ENCODE assay signal across 8 cellular contexts in the genomic region with DNA sequence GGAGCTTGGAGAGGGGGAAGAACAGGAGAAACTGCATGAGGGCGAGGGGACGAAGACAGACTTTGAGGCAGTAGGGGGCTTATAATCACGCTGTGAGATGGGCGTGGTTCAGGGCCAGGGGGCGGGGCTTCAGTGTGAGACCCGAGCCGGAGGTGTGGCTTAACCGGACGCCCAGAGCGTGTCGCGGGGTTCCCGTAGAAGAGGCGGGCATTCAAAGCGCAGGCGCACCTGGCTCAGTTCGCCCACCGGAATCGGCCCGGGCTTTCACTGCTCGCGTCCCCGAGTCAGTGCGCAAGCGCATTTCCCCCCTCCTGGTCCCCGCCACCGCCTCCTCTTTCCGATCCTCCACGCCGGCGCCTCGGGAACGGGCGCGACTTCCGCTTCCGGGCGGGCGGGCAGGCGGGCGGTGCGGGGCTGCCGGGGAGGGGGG. TPM values are rescaled to one million over a fixed set of nuclear protein-coding genes. Genes with fewer than 3 reads are reported as not detected.
DNase-seq lines count a peak whose midpoint lies in the region; ATAC-seq, FAIRE-seq and TF ChIP-seq lines count a peak whose summit lies in the region.

No MANE protein-coding gene starts in this region.

- peaks cover 4 to 46% (median 31%) of the 10 kb centered on the region in 12 donors for H3K4me1 ChIP-seq in heart left ventricle

- H3K27me3 Mint-ChIP-seq in activated naive CD8-positive, alpha-beta T cell treated with anti-CD3 and anti-CD28 coated beads, Interleukin-2, amount 50 U/mL, for 24 hours = no peaks in the 10 kb centered on the region
- H3K27me3 Mint-ChIP-seq in type B pancreatic cell = no peaks in the 10 kb centered on the region

- WGBS in heart left ventricle, 4 donors = 0% methylated on average over 25 to 43 of the region's 43 CpGs

- peak; percentile 91 for FAIRE-seq in GM12891 (lab: Jason Lieb, UNC)

- no peak for TF ChIP-seq CTCF in heart left ventricle (IDR thresholded peaks at IDR 0.05)
- TF ChIP-seq CTCF in type B pancreatic cell (conservative IDR thresholded peaks at IDR 0.05) = no peak

- H3K4me1 Mint-ChIP-seq in activated naive CD8-positive, alpha-beta T cell treated with anti-CD3 and anti-CD28 coated beads, Interleukin-2, amount 50 U/mL, for 24 hours = peaks cover 53% of the 10 kb centered on the region
- H3K4me1 Mint-ChIP-seq in type B pancreatic cell (ENCODE audit: unreplicated experiment) = peaks cover 27% of the 10 kb centered on the region

- H3K9me3 ChIP-seq in heart left ventricle = no peaks in the 10 kb centered on the region

- peaks cover 11% of the 10 kb centered on the region for H3K36me3 Mint-ChIP-seq in activated naive CD8-positive, alpha-beta T cell treated with anti-CD3 and anti-CD28 coated beads, Interleukin-2, amount 50 U/mL, for 24 hours (ENCODE audit: low read depth)
- H3K36me3 Mint-ChIP-seq in type B pancreatic cell = peaks cover 24% of the 10 kb centered on the region

- H3K27ac ChIP-seq in heart left ventricle = peak overlapping the region; percentile 90 to 98 (median 96)

- H3K27ac Mint-ChIP-seq in activated naive CD8-positive, alpha-beta T cell treated with anti-CD3 and anti-CD28 coated beads, Interleukin-2, amount 50 U/mL, for 24 hours = peak overlapping the region; percentile 99
- H3K27ac Mint-ChIP-seq in type B pancreatic cell = peak overlapping the region; percentile 97

- H3K4me3 Mint-ChIP-seq in activated naive CD8-positive, alpha-beta T cell treated with anti-CD3 and anti-CD28 coated beads, Interleukin-2, amount 50 U/mL, for 24 hours = peak overlapping the region; percentile 85
- H3K4me3 Mint-ChIP-seq in type B pancreatic cell = peak overlapping the region; percentile 93

- intact Hi-C loops in heart left ventricle (cut with DNase I) = loop anchor here in 6 of 10 donors (2.0 to 10.0 kb wide), 5 partner anchors 28 to 460 kb away; a partner anchor contains a TSS
- intact Hi-C loops in posterior cingulate gyrus (cut with DNase I) = no loop called here

- DNase-seq in GM12891 (ENCODE audit: insufficient read length, low spot score) = peak; percentile 90
- peak; percentile 99 for DNase-seq in NCI-H1436 (lab: John Stamatoyannopoulos, UW)
- DNase-seq in SW 1271 (lab: John Stamatoyannopoulos, UW) = peak; percentile 86 to 90
- peak; percentile 100 for DNase-seq in activated naive CD8-positive, alpha-beta T cell treated with anti-CD3 and anti-CD28 coated beads, Interleukin-2, amount 50 U/mL, for 24 hours
- DNase-seq in heart left ventricle = peak; percentile 98 to 99 (median 99)
- DNase-seq in posterior cingulate gyrus = peak; percentile 93 to 99 (median 96)
- DNase-seq in type B pancreatic cell (ENCODE audit: extremely low spot score, unreplicated experiment) = peak; percentile 99

- ATAC-seq in HG02840 (IDR thresholded peaks at IDR 0.05; ENCODE audit: low FRiP score, unreplicated experiment) (peak; percentile 78), heart left ventricle (peak; percentile 84 to 92 (median 86))
- peak; percentile 72 for ATAC-seq in activated naive CD8-positive, alpha-beta T cell treated with anti-CD3 and anti-CD28 coated beads, Interleukin-2, amount 50 U/mL, for 24 hours

- peak overlapping the region; percentile 72 to 96 (median 83) for H3K4me3 ChIP-seq in heart left ventricle

- TF ChIP-seq POLR2A in GM12891 (IDR thresholded peaks at IDR 0.05; ENCODE audit: low read depth, low read length) = no peak
- peak in 1 of 2 donors; percentile 53 for TF ChIP-seq POLR2A in heart left ventricle (IDR thresholded peaks at IDR 0.05)

- H3K9me3 Mint-ChIP-seq in activated naive CD8-positive, alpha-beta T cell treated with anti-CD3 and anti-CD28 coated beads, Interleukin-2, amount 50 U/mL, for 24 hours = no peaks in the 10 kb centered on the region
- no peaks in the 10 kb centered on the region for H3K9me3 Mint-ChIP-seq in type B pancreatic cell

- no peaks in the 10 kb centered on the region for H3K27me3 ChIP-seq in heart left ventricle

- peaks cover 0 to 24% (median 10%) of the 10 kb centered on the region in 9 donors for H3K36me3 ChIP-seq in heart left ventricle

TF ChIP-seq in GM12891, 5 proteins besides CTCF, POLR2A, EP300 and RAD21:
- TF ChIP-seq POU2F2 (IDR thresholded peaks at IDR 0.05; ENCODE audit: low read depth, low read length) = no peak
- no peak for TF ChIP-seq SPI1 (IDR thresholded peaks at IDR 0.05; ENCODE audit: low read depth, low read length)
- no peak for TF ChIP-seq TAF1 (IDR thresholded peaks at IDR 0.05; ENCODE audit: low read depth, low read length)
- TF ChIP-seq PAX5 (IDR thresholded peaks at IDR 0.05; ENCODE audit: insufficient read depth, low read length, severe bottlenecking) = no peak
- no peak for TF ChIP-seq POLR2AphosphoS5 (IDR thresholded peaks at IDR 0.05; ENCODE audit: low read depth, low read length)
TF ChIP-seq in GM12891: peak in this region for 0.

RNA-seq across cellular contexts. Expression of a gene that starts 0.2 kb away (rescaled TPM):
- polyA plus RNA-seq in GM12891 (2012; ENCODE audit: low read depth, missing spikeins) = 4.6 TPM
- total RNA-seq in heart left ventricle = 10 to 100 TPM; 11.4 to 19.1 (median 14.2) TPM
- 10 to 100 TPM; 12.0 to 24.3 TPM for polyA plus RNA-seq in heart left ventricle
- 14.6 and 16.2 TPM in 2 replicates for total RNA-seq in type B pancreatic cell (ENCODE audit: low replicate concordance)

RNA-seq across cellular contexts. Expression of a gene that starts 5.1 kb away (rescaled TPM):
- 8.1 TPM for polyA plus RNA-seq in GM12891 (2012; ENCODE audit: low read depth, missing spikeins)
- 10 to 100 TPM; 11.0 to 34.7 (median 16.5) TPM for total RNA-seq in heart left ventricle
- 10 to 100 TPM; 30.6 to 33.9 TPM for polyA plus RNA-seq in heart left ventricle
- total RNA-seq in type B pancreatic cell (ENCODE audit: low replicate concordance) = 13.6 and 23.9 TPM in 2 replicates

RNA-seq across cellular contexts. Expression of a gene that starts 5.9 kb away (rescaled TPM):
- polyA plus RNA-seq in GM12891 (2012; ENCODE audit: low read depth, missing spikeins) = 6.5 TPM
- total RNA-seq in heart left ventricle (10 to 100 TPM; 11.2 to 15.4 (median 12.9) TPM), type B pancreatic cell (ENCODE audit: low replicate concordance) (18.4 and 22.4 TPM in 2 replicates)
- polyA plus RNA-seq in heart left ventricle = 10 to 100 TPM in 1 of 2 donors, 1 to 10 TPM in 1; 10.0 to 16.7 TPM

RNA-seq across cellular contexts. Expression of a gene that starts 19.1 kb away (rescaled TPM):
- 3.3 TPM for polyA plus RNA-seq in GM12891 (2012; ENCODE audit: low read depth, missing spikeins)
- total RNA-seq in heart left ventricle (10 to 100 TPM in 4 of 9 donors, 1 to 10 TPM in 5; 6.7 to 15.8 (median 9.2) TPM), type B pancreatic cell (ENCODE audit: low replicate concordance) (9.4 and 9.6 TPM in 2 replicates)
- polyA plus RNA-seq in heart left ventricle = 10 to 100 TPM in 1 of 2 donors, 1 to 10 TPM in 1; 8.5 to 10.4 TPM

RNA-seq across cellular contexts. Expression of a gene that starts 24.6 kb away (rescaled TPM):
- 4.4 TPM for polyA plus RNA-seq in GM12891 (2012; ENCODE audit: low read depth, missing spikeins)
- 10 to 100 TPM in 4 of 9 donors, 1 to 10 TPM in 5; 5.4 to 13.9 (median 9.8) TPM for total RNA-seq in heart left ventricle
- 10 to 100 TPM in 1 of 2 donors, 1 to 10 TPM in 1; 7.9 to 10.9 TPM for polyA plus RNA-seq in heart left ventricle
- 21.1 and 23.9 TPM in 2 replicates for total RNA-seq in type B pancreatic cell (ENCODE audit: low replicate concordance)

Comparison
In these comparisons a context has a peak if more than half of its experiments do, and no peak if none do; other contexts are left out.
1. Peak in every context shown above with its lines: DNase-seq, ATAC-seq, H3K4me3 ChIP-seq and H3K27ac ChIP-seq.